Comparison of ENCODE assay signal across 8 cellular contexts in the genomic region with DNA sequence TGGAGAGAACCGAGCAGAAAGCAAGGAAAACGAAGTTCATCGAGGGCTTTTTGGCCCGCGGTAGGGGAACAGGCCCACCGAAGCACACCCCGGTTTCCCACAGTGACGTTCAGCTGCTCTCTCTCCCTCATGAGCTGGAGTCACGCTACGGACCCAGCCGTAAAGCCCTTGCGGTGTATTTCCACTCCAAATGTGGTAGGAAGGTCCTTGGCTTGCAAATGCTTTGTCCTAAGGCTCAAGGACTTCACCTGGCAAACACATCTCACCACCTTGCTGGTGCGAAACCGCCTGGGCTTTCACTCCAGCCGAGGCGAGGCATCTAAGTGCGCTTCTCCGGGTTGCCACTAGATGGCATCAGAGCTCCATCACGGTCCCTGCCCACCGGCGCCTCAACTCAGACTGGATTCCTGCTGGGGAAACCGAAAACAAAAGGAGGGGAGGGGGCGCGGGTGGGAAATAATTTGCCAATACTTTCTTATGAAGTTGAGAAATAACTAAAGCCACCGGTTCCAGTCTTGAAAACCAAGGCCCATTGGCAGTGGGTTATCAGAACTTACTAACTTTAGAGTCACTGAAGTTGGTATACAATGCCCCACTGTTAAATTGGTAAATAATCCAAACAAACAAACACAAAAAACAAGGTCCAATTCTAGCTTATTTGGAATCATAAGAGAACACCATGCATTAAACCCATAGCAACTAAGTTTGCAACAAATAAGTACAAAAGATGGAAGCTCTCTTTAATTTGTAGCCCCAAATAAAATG. TPM values are rescaled to one million over a fixed set of nuclear protein-coding genes. Genes with fewer than 3 reads are reported as not detected.
A peak's percentile ranks its signal among the peaks of the same experiment; 100 is the strongest.
DNase-seq lines count a peak whose midpoint lies in the region; TF ChIP-seq lines count a peak whose summit lies in the region.

No MANE protein-coding gene starts in this region.

- CTCF ChIA-PET in activated naive CD4-positive, alpha-beta T cell treated with anti-CD3 and anti-CD28 coated beads, Interleukin-2, amount 10 ng/mL, durations not matched to agents 7 days and 5 days (lab: Charles Lee): interaction anchor here (0.5 to 4.7 kb wide), 20 partner anchors 11 to 1154 kb away, joined by 3 to 38 read pairs (median 4); a partner anchor contains a TSS

- no peak overlapping the region for H3K27ac Mint-ChIP-seq in activated naive CD4-positive, alpha-beta T cell treated with anti-CD3 and anti-CD28 coated beads, Interleukin-2, amount 10 ng/mL, durations not matched to agents 7 days and 5 days

- H3K27ac ChIP-seq in HL-60 (replicated peaks) (no peak overlapping the region), SJCRH30 (no peak overlapping the region)

- peaks cover 92% of the 10 kb centered on the region for H3K27me3 Mint-ChIP-seq in activated naive CD4-positive, alpha-beta T cell treated with anti-CD3 and anti-CD28 coated beads, Interleukin-2, amount 10 ng/mL, durations not matched to agents 7 days and 5 days

- no peaks in the 10 kb centered on the region for H3K9me3 ChIP-seq in SJCRH30 (replicated peaks)

- H3K4me3 Mint-ChIP-seq in activated naive CD4-positive, alpha-beta T cell treated with anti-CD3 and anti-CD28 coated beads, Interleukin-2, amount 10 ng/mL, durations not matched to agents 7 days and 5 days: no peak overlapping the region

- peak; percentile 77 for TF ChIP-seq CTCF in HL-60 (IDR thresholded peaks at IDR 0.05; ENCODE audit: insufficient read depth, low read length)

- H3K36me3 Mint-ChIP-seq in activated naive CD4-positive, alpha-beta T cell treated with anti-CD3 and anti-CD28 coated beads, Interleukin-2, amount 10 ng/mL, durations not matched to agents 7 days and 5 days: no peaks in the 10 kb centered on the region

- no peaks in the 10 kb centered on the region for H3K9me3 Mint-ChIP-seq in activated naive CD4-positive, alpha-beta T cell treated with anti-CD3 and anti-CD28 coated beads, Interleukin-2, amount 10 ng/mL, durations not matched to agents 7 days and 5 days

- H3K4me1 Mint-ChIP-seq in activated naive CD4-positive, alpha-beta T cell treated with anti-CD3 and anti-CD28 coated beads, Interleukin-2, amount 10 ng/mL, durations not matched to agents 7 days and 5 days: peaks cover 6% of the 10 kb centered on the region

- peaks cover 55% of the 10 kb centered on the region for H3K27me3 ChIP-seq in HL-60 (ENCODE audit: insufficient read depth, poor library complexity, severe bottlenecking)
- H3K27me3 ChIP-seq in SJCRH30: no peaks in the 10 kb centered on the region

- no peaks in the 10 kb centered on the region for H3K36me3 ChIP-seq in SJCRH30

- H3K4me3 ChIP-seq in HL-60 (replicated peaks; ENCODE audit: insufficient read depth, low read length) (no peak overlapping the region), SJCRH30 (peak overlapping the region; percentile 35)

- H3K4me1 ChIP-seq in SJCRH30: no peaks in the 10 kb centered on the region

- DNase-seq in NCI-H1436 (lab: John Stamatoyannopoulos, UW): peak; percentile 16
- DNase-seq in NCI-H1436 treated with DMSO at 0.1 percent for 48 hours (lab: John Stamatoyannopoulos, UW): no peak
- DNase-seq in HL-60 (ENCODE audit: low read depth in 1 of 2, low spot score in 1 of 2): peak in 1 of 2 experiments; percentile 60
- DNase-seq in SJCRH30: peak; percentile 22 to 66
- DNase-seq in activated naive CD4-positive, alpha-beta T cell treated with anti-CD3 and anti-CD28 coated beads, Interleukin-2, amount 10 ng/mL, durations not matched to agents 7 days and 5 days: peak; percentile 74
- peak; percentile 88 for DNase-seq in cardiac septum (ENCODE audit: low spot score)
- DNase-seq in posterior vena cava (ENCODE audit: low spot score): peak; percentile 88
- DNase-seq in GOT3 (lab: John Stamatoyannopoulos, UW): no peak

- intact Hi-C loops in cardiac septum (cut with DNase I) (loop anchor here (5.0 kb wide), 3 partner anchors 851 to 1156 kb away; a partner anchor contains a TSS), posterior vena cava (cut with DNase I) (loop anchor here in 1 of 2 donors (5.0 kb wide), 2 partner anchors 1041 to 1151 kb away; no protein-coding TSS in a partner anchor)

RNA-seq across cellular contexts. Expression of a gene that starts 13.4 kb away (rescaled TPM):
- total RNA-seq in SJCRH30 (2014; rRNA removed; shearing (Covaris generic)): 7.2 TPM in 2 replicates
- total RNA-seq in cardiac septum (6.4 TPM), posterior vena cava (10 to 100 TPM; 27.6 to 33.5 TPM)

Comparison
In these comparisons a context has a peak if more than half of its experiments do, and no peak if none do; other contexts are left out.
1. DNase-seq: peak in NCI-H1436 (single experiment), SJCRH30 (2 of 2), activated naive CD4-positive, alpha-beta T cell treated with anti-CD3 and anti-CD28 coated beads, Interleukin-2, amount 10 ng/mL, durations not matched to agents 7 days and 5 days (single experiment), cardiac septum (single experiment) and posterior vena cava (single experiment); none in NCI-H1436 treated with DMSO at 0.1 percent for 48 hours (single experiment) and GOT3 (single experiment).